Comparison of ENCODE assay signal across 27 cellular contexts in the genomic region with DNA sequence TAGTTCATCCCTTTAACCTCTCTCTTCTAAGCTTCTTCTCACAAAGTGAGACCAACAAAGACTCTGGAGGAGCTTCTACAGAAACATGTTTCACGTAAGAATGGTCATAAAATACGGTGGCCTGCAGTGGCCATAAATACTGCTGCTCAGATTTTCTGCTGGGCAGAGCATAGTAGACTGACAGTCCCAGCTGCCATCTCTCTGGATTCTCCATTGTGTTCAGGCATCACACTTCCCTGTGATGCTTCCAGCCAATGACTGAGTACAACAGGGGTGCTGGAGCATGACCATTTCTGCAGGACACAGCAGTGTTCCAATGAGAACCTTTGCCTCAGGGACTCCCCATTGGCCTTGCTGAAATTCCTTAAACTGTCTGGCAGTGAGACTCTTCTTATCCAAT.
"Had no signal": no experiment of that assay in that cellular context is flagged by ENCODE, and none has a peak within 500 bp of the region (broad histone marks: within the 10 kb centered on the region; RNA-seq: fewer than 3 reads in every experiment).

No MANE protein-coding gene starts in this region.

- H3K4me3 Mint-ChIP-seq: immature natural killer cell; mesothelial cell of epicardium; naive thymus-derived CD4-positive, alpha-beta T cell; nephron; neural crest cell; stimulated activated naive B cell treated with anti-CD40 and anti-IgM and Interleukin-4, amounts not matched to agents 10 μg/mL and 1 μg/mL and 100 μg/mL, for 72 hours had no signal

- H3K4me1 ChIP-seq: left lung, lower lobe of right lung, right atrium auricular region, right lobe of liver, stomach, tibial artery, upper lobe of right lung had no signal

- H3K4me3 ChIP-seq: left lung, lower lobe of right lung, ovary, right atrium auricular region, right lobe of liver, smooth muscle cell, stomach, thoracic aorta, tibial artery, upper lobe of right lung had no signal

- H3K36me3 Mint-ChIP-seq: immature natural killer cell; mesothelial cell of epicardium; naive thymus-derived CD4-positive, alpha-beta T cell; stimulated activated naive B cell treated with anti-CD40 and anti-IgM and Interleukin-4, amounts not matched to agents 10 μg/mL and 1 μg/mL and 100 μg/mL, for 72 hours had no signal

- H3K27ac ChIP-seq: left lung, lower lobe of right lung, ovary, right atrium auricular region, right lobe of liver, stomach, thoracic aorta, tibial artery, upper lobe of right lung had no signal

- H3K4me2 ChIP-seq: smooth muscle cell had no signal

- H3K9me3 ChIP-seq: lower lobe of right lung, ovary, right lobe of liver, thoracic aorta, tibial artery had no signal

- H3K27me3 Mint-ChIP-seq: naive thymus-derived CD4-positive, alpha-beta T cell; progenitor cell of endocrine pancreas; stimulated activated naive B cell treated with anti-CD40 and anti-IgM and Interleukin-4, amounts not matched to agents 10 μg/mL and 1 μg/mL and 100 μg/mL, for 72 hours had no signal

- H3K27me3 ChIP-seq: left lung, ovary, right atrium auricular region, right lobe of liver, stomach, tibial artery, upper lobe of right lung had no signal

- H3K4me1 Mint-ChIP-seq: immature natural killer cell; mesothelial cell of epicardium; naive thymus-derived CD4-positive, alpha-beta T cell; nephron; neural crest cell; stimulated activated naive B cell treated with anti-CD40 and anti-IgM and Interleukin-4, amounts not matched to agents 10 μg/mL and 1 μg/mL and 100 μg/mL, for 72 hours had no signal

- DNase-seq: hypothalamus; immature natural killer cell; kidney; left colon; left lung; lower lobe of right lung; mesendoderm; naive thymus-derived CD4-positive, alpha-beta T cell; ovary; right lobe of liver; stimulated activated CD4-positive, alpha-beta T cell treated with anti-CD3 and anti-CD28 coated beads, Interleukin-1b, Interleukin-23, amount 100 ng/mL, for 48 hours; stimulated activated CD4-positive, alpha-beta T cell treated with anti-CD3 and anti-CD28 coated beads, Interleukin-2, amount 100 ng/mL, for 48 hours; stimulated activated CD4-positive, alpha-beta T cell treated with anti-CD3 and anti-CD28 coated beads, Interleukin-4, amount 100 ng/mL, for 4 hours; stimulated activated CD8-positive, alpha-beta memory T cell treated with anti-CD3 and anti-CD28 coated beads, Interleukin-4, amount 100 ng/mL, for 48 hours; stimulated activated naive B cell treated with anti-CD40 and anti-IgM and Interleukin-4, amounts not matched to agents 10 μg/mL and 1 μg/mL and 100 μg/mL, for 72 hours; stimulated activated naive CD8-positive, alpha-beta T cell treated with anti-CD3 and anti-CD28 coated beads, Interleukin-15, Interleukin-2, amounts not matched to agents 100 U/mL and 50 U/mL, for 24 hours; stomach; tibial artery; trophoblast cell; upper lobe of right lung had no signal

- ATAC-seq: left colon; left lung; lower lobe of right lung; naive thymus-derived CD4-positive, alpha-beta T cell; right lobe of liver; stimulated activated naive B cell treated with anti-CD40 and anti-IgM and Interleukin-4, amounts not matched to agents 10 μg/mL and 1 μg/mL and 100 μg/mL, for 72 hours; stimulated activated naive CD8-positive, alpha-beta T cell treated with anti-CD3 and anti-CD28 coated beads, Interleukin-15, Interleukin-2, amounts not matched to agents 100 U/mL and 50 U/mL, for 24 hours; upper lobe of right lung had no signal

- H3K27ac Mint-ChIP-seq: immature natural killer cell; mesothelial cell of epicardium; naive thymus-derived CD4-positive, alpha-beta T cell; nephron; progenitor cell of endocrine pancreas; stimulated activated naive B cell treated with anti-CD40 and anti-IgM and Interleukin-4, amounts not matched to agents 10 μg/mL and 1 μg/mL and 100 μg/mL, for 72 hours had no signal

- H3K36me3 ChIP-seq: left lung, lower lobe of right lung, ovary, right atrium auricular region, right lobe of liver, stomach, thoracic aorta, tibial artery, upper lobe of right lung had no signal
